1 cellular context compared by ENCODE assay signal in the genomic region with DNA sequence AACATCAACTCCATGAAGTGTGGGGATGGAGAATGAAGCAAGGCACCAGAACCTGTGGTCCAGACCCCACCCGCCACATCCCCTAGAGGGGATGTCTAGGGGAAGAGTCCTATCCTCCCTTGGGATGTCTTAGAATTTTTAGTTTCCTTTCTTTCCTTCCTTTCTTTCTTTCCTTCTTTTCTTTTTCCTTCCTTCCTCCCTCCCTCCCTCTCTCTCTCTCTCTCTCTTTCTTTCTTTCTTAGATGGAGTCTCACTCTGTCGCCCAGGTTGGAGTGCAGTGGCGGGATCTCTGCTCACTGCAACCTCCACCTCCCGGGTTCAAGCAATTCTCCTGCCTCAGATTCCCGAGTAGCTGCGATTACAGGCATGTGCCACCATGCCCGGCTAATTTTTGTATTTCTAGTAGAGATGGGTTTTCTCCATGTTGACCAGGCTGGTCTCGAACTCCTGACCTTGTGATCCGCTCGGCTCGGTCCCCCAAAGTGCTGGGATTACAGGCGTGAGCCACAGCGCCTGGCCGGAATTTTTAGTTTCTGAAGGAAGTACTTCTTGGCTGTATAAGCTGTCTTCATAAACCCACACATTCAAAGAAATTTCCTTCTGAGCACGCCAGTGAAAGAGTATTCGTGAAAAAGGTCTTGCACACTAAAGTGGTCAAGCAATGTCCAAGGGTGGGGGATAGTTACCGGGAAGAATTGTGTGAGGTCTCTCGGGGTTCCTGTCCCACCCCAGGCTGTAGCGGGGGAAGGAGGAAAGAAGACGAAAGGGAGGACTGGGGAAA.
A peak's percentile ranks its signal among the peaks of the same experiment; 100 is the strongest.
TF ChIP-seq lines count a peak whose summit lies in the region.

No MANE protein-coding gene starts in this region.

TF ChIP-seq in K562, 482 proteins besides CTCF, POLR2A, EP300 and RAD21 (continued from another document and continues in another):
- TF ChIP-seq, protein P1, sequence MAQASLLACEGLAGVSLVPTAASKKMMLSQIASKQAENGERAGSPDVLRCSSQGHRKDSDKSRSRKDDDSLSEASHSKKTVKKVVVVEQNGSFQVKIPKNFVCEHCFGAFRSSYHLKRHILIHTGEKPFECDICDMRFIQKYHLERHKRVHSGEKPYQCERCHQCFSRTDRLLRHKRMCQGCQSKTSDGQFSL (CRISPR knock-in tag; IDR thresholded peaks at IDR 0.05): no peak
- TF ChIP-seq, protein P1 (tag; IDR thresholded peaks at IDR 0.05): 0 out of 4 replicates have a peak, but pooled peaks of 1 of the 2 experiments have one; percentile 36
- no peak; the same call in 1 of the 2 replicates for TF ChIP-seq GATAD2B (IDR thresholded peaks at IDR 0.05; ENCODE audit: borderline replicate concordance)
- no peak for TF ChIP-seq ZNF79 (CRISPR knock-in tag; IDR thresholded peaks at IDR 0.05; ENCODE audit: low read depth)
- TF ChIP-seq, protein P2, sequence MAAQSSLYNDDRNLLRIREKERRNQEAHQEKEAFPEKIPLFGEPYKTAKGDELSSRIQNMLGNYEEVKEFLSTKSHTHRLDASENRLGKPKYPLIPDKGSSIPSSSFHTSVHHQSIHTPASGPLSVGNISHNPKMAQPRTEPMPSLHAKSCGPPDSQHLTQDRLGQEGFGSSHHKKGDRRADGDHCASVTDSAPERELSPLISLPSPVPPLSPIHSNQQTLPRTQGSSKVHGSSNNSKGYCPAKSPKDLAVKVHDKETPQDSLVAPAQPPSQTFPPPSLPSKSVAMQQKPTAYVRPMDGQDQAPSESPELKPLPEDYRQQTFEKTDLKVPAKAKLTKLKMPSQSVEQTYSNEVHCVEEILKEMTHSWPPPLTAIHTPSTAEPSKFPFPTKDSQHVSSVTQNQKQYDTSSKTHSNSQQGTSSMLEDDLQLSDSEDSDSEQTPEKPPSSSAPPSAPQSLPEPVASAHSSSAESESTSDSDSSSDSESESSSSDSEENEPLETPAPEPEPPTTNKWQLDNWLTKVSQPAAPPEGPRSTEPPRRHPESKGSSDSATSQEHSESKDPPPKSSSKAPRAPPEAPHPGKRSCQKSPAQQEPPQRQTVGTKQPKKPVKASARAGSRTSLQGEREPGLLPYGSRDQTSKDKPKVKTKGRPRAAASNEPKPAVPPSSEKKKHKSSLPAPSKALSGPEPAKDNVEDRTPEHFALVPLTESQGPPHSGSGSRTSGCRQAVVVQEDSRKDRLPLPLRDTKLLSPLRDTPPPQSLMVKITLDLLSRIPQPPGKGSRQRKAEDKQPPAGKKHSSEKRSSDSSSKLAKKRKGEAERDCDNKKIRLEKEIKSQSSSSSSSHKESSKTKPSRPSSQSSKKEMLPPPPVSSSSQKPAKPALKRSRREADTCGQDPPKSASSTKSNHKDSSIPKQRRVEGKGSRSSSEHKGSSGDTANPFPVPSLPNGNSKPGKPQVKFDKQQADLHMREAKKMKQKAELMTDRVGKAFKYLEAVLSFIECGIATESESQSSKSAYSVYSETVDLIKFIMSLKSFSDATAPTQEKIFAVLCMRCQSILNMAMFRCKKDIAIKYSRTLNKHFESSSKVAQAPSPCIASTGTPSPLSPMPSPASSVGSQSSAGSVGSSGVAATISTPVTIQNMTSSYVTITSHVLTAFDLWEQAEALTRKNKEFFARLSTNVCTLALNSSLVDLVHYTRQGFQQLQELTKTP (IDR thresholded peaks at IDR 0.05; ENCODE audit: low read depth in 1 of 2, partially characterized antibody in 2 of 2): no peak
- TF ChIP-seq LARP7 (IDR thresholded peaks at IDR 0.05): 0 out of 2 replicates have a peak, but pooled peaks have one; percentile 19
- TF ChIP-seq MTA2 (IDR thresholded peaks at IDR 0.05; ENCODE audit: low read depth): peak; percentile 9; the same call in 1 of the 2 replicates
- TF ChIP-seq ILK (tag; IDR thresholded peaks at IDR 0.05; ENCODE audit: borderline replicate concordance, low read depth): no peak
- no peak for TF ChIP-seq ZFP1 (CRISPR knock-in tag; IDR thresholded peaks at IDR 0.05)
- peak; percentile 40; the same call in 1 of the 2 replicates for TF ChIP-seq MTA1 (IDR thresholded peaks at IDR 0.05; ENCODE audit: borderline replicate concordance)
- TF ChIP-seq OTX1 (CRISPR knock-in tag; IDR thresholded peaks at IDR 0.05): peak; percentile 85; the same call in 1 of the 2 replicates
- TF ChIP-seq HOXB6 (CRISPR knock-in tag; IDR thresholded peaks at IDR 0.05; ENCODE audit: borderline replicate concordance): no peak
- no peak for TF ChIP-seq NCOA4 (IDR thresholded peaks at IDR 0.05; ENCODE audit: partially characterized antibody)
- no peak for TF ChIP-seq BRCA1 (IDR thresholded peaks at IDR 0.05)
- 0 out of 2 replicates have a peak, but pooled peaks have one; percentile 24 for TF ChIP-seq BRCA1 (CRISPR knock-in tag; IDR thresholded peaks at IDR 0.05)
- TF ChIP-seq, protein P3, sequence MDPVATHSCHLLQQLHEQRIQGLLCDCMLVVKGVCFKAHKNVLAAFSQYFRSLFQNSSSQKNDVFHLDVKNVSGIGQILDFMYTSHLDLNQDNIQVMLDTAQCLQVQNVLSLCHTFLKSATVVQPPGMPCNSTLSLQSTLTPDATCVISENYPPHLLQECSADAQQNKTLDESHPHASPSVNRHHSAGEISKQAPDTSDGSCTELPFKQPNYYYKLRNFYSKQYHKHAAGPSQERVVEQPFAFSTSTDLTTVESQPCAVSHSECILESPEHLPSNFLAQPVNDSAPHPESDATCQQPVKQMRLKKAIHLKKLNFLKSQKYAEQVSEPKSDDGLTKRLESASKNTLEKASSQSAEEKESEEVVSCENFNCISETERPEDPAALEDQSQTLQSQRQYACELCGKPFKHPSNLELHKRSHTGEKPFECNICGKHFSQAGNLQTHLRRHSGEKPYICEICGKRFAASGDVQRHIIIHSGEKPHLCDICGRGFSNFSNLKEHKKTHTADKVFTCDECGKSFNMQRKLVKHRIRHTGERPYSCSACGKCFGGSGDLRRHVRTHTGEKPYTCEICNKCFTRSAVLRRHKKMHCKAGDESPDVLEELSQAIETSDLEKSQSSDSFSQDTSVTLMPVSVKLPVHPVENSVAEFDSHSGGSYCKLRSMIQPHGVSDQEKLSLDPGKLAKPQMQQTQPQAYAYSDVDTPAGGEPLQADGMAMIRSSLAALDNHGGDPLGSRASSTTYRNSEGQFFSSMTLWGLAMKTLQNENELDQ (CRISPR knock-in tag; IDR thresholded peaks at IDR 0.05; ENCODE audit: borderline replicate concordance): no peak
- TF ChIP-seq, protein P4, sequence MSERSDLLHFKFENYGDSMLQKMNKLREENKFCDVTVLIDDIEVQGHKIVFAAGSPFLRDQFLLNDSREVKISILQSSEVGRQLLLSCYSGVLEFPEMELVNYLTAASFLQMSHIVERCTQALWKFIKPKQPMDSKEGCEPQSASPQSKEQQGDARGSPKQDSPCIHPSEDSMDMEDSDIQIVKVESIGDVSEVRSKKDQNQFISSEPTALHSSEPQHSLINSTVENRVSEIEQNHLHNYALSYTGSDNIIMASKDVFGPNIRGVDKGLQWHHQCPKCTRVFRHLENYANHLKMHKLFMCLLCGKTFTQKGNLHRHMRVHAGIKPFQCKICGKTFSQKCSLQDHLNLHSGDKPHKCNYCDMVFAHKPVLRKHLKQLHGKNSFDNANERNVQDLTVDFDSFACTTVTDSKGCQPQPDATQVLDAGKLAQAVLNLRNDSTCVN (CRISPR knock-in tag; IDR thresholded peaks at IDR 0.05): peak; percentile 69; the same call in 1 of the 2 replicates
- TF ChIP-seq ERF (CRISPR knock-in tag; IDR thresholded peaks at IDR 0.05): no peak
- peak; percentile 53; the same call in 1 of the 2 replicates for TF ChIP-seq ADNP (tag; IDR thresholded peaks at IDR 0.05)
- TF ChIP-seq, protein P5, sequence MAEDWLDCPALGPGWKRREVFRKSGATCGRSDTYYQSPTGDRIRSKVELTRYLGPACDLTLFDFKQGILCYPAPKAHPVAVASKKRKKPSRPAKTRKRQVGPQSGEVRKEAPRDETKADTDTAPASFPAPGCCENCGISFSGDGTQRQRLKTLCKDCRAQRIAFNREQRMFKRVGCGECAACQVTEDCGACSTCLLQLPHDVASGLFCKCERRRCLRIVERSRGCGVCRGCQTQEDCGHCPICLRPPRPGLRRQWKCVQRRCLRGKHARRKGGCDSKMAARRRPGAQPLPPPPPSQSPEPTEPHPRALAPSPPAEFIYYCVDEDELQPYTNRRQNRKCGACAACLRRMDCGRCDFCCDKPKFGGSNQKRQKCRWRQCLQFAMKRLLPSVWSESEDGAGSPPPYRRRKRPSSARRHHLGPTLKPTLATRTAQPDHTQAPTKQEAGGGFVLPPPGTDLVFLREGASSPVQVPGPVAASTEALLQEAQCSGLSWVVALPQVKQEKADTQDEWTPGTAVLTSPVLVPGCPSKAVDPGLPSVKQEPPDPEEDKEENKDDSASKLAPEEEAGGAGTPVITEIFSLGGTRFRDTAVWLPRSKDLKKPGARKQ (CRISPR knock-in tag; IDR thresholded peaks at IDR 0.05): peak; percentile 71; the same call in 1 of the 2 replicates
- no peak for TF ChIP-seq MAZ (CRISPR knock-in tag; conservative IDR thresholded peaks at IDR 0.05 in 1 of 2, IDR thresholded peaks at IDR 0.05 in 1 of 2)
- no peak for TF ChIP-seq ZNF274 (IDR thresholded peaks at IDR 0.05; ENCODE audit: borderline replicate concordance, low read depth, low read length)
- no peak for TF ChIP-seq HDGF (IDR thresholded peaks at IDR 0.05)
- no peak; the same call in 1 of the 2 replicates for TF ChIP-seq EGR1 (conservative IDR thresholded peaks at IDR 0.05)
- no peak for TF ChIP-seq ZNF75A (CRISPR knock-in tag; IDR thresholded peaks at IDR 0.05)
- TF ChIP-seq ARNT (IDR thresholded peaks at IDR 0.05): 0 out of 4 replicates have a peak, but pooled peaks of 1 of the 2 experiments have one; percentile 7
- TF ChIP-seq JUNB (CRISPR knock-in tag; conservative IDR thresholded peaks at IDR 0.05): no peak
- no peak for TF ChIP-seq FOXA3 (CRISPR knock-in tag; conservative IDR thresholded peaks at IDR 0.05 in 1 of 2, IDR thresholded peaks at IDR 0.05 in 1 of 2)
- TF ChIP-seq, protein P6, sequence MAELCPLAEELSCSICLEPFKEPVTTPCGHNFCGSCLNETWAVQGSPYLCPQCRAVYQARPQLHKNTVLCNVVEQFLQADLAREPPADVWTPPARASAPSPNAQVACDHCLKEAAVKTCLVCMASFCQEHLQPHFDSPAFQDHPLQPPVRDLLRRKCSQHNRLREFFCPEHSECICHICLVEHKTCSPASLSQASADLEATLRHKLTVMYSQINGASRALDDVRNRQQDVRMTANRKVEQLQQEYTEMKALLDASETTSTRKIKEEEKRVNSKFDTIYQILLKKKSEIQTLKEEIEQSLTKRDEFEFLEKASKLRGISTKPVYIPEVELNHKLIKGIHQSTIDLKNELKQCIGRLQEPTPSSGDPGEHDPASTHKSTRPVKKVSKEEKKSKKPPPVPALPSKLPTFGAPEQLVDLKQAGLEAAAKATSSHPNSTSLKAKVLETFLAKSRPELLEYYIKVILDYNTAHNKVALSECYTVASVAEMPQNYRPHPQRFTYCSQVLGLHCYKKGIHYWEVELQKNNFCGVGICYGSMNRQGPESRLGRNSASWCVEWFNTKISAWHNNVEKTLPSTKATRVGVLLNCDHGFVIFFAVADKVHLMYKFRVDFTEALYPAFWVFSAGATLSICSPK (IDR thresholded peaks at IDR 0.05; ENCODE audit: borderline replicate concordance): no peak
- no peak for TF ChIP-seq SMAD3 (CRISPR knock-in tag; conservative IDR thresholded peaks at IDR 0.05)
- TF ChIP-seq PURB (CRISPR knock-in tag; IDR thresholded peaks at IDR 0.05; ENCODE audit: low read depth): no peak
- no peak for TF ChIP-seq FOSL1 (tag; conservative IDR thresholded peaks at IDR 0.05)
- TF ChIP-seq, protein P7, sequence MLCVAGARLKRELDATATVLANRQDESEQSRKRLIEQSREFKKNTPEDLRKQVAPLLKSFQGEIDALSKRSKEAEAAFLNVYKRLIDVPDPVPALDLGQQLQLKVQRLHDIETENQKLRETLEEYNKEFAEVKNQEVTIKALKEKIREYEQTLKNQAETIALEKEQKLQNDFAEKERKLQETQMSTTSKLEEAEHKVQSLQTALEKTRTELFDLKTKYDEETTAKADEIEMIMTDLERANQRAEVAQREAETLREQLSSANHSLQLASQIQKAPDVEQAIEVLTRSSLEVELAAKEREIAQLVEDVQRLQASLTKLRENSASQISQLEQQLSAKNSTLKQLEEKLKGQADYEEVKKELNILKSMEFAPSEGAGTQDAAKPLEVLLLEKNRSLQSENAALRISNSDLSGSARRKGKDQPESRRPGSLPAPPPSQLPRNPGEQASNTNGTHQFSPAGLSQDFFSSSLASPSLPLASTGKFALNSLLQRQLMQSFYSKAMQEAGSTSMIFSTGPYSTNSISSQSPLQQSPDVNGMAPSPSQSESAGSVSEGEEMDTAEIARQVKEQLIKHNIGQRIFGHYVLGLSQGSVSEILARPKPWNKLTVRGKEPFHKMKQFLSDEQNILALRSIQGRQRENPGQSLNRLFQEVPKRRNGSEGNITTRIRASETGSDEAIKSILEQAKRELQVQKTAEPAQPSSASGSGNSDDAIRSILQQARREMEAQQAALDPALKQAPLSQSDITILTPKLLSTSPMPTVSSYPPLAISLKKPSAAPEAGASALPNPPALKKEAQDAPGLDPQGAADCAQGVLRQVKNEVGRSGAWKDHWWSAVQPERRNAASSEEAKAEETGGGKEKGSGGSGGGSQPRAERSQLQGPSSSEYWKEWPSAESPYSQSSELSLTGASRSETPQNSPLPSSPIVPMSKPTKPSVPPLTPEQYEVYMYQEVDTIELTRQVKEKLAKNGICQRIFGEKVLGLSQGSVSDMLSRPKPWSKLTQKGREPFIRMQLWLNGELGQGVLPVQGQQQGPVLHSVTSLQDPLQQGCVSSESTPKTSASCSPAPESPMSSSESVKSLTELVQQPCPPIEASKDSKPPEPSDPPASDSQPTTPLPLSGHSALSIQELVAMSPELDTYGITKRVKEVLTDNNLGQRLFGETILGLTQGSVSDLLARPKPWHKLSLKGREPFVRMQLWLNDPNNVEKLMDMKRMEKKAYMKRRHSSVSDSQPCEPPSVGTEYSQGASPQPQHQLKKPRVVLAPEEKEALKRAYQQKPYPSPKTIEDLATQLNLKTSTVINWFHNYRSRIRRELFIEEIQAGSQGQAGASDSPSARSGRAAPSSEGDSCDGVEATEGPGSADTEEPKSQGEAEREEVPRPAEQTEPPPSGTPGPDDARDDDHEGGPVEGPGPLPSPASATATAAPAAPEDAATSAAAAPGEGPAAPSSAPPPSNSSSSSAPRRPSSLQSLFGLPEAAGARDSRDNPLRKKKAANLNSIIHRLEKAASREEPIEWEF (CRISPR knock-in tag; IDR thresholded peaks at IDR 0.05): no peak
- TF ChIP-seq RAD51 (IDR thresholded peaks at IDR 0.05; ENCODE audit: borderline replicate concordance, low read depth): no peak
- TF ChIP-seq MEF2A (IDR thresholded peaks at IDR 0.05; ENCODE audit: control insufficient read depth, low read depth, low read length): no peak
- no peak for TF ChIP-seq MYNN (IDR thresholded peaks at IDR 0.05)
- no peak for TF ChIP-seq MYNN (CRISPR knock-in tag; IDR thresholded peaks at IDR 0.05)
- TF ChIP-seq ZNF253 (CRISPR knock-in tag; conservative IDR thresholded peaks at IDR 0.05): no peak
- no peak for TF ChIP-seq CXXC5 (CRISPR knock-in tag; IDR thresholded peaks at IDR 0.05)
